Comparison of ENCODE assay signal across 35 cellular contexts in genomic region chr16:50812046-50812445, GRCh38.
"Had no signal": no experiment of that assay in that cellular context is flagged by ENCODE, and none has a peak within 500 bp of the region (broad histone marks: within the 10 kb centered on the region; RNA-seq: fewer than 3 reads in every experiment).

No MANE protein-coding gene starts in this region.

- DNase-seq: activated CD4-positive, alpha-beta memory T cell treated with anti-CD3 and anti-CD28 coated beads, Interleukin-2, amount 10 ng/mL, durations not matched to agents 7 days and 5 days; activated CD4-positive, alpha-beta T cell treated with anti-CD3 and anti-CD28 coated beads for 1 hour; activated CD4-positive, alpha-beta T cell treated with anti-CD3 and anti-CD28 coated beads for 4 hours; activated CD4-positive, alpha-beta T cell treated with anti-CD3 and anti-CD28 coated beads, Interleukin-2, amount 10 ng/mL, durations not matched to agents 7 days and 5 days; activated CD4-positive, alpha-beta T cell treated with anti-CD3 and anti-CD28 coated beads, Interleukin-2, amount 50 U/mL, for 4 hours; activated CD8-positive, alpha-beta memory T cell treated with anti-CD3 and anti-CD28 coated beads, Interleukin-2, amount 10 ng/mL, durations not matched to agents 7 days and 5 days; activated CD8-positive, alpha-beta memory T cell treated with anti-CD3 and anti-CD28 coated beads, Interleukin-2, amount 50 U/mL, for 4 hours; activated gamma-delta T cell; activated naive CD4-positive, alpha-beta T cell; activated naive CD4-positive, alpha-beta T cell treated with anti-CD3 and anti-CD28 coated beads, Interleukin-2, amount 10 ng/mL, durations not matched to agents 7 days and 5 days; activated naive CD8-positive, alpha-beta T cell treated with anti-CD3 and anti-CD28 coated beads, Interleukin-2, amount 10 ng/mL, durations not matched to agents 7 days and 5 days; activated T-cell treated with anti-CD3 and anti-CD28 coated beads, Interleukin-2, amount 50 U/mL, for 1 hour; activated T-cell treated with anti-CD3 and anti-CD28 coated beads, Interleukin-2, amount 50 U/mL, for 48 hours; central memory CD4-positive, alpha-beta T cell; cerebellar nuclear complex; colonic mucosa; effector CD8-positive, alpha-beta T cell; foreskin fibroblast; head of caudate nucleus; T-helper 1 cell; T-helper 17 cell; T1000 had no signal

- H3K36me3 ChIP-seq: ascending aorta, breast epithelium, cardiac muscle cell, colonic mucosa had no signal

- H3K27ac ChIP-seq: ascending aorta, breast epithelium, cardiac muscle cell, colonic mucosa, epithelial cell of prostate, VCaP had no signal

- H3K36me3 Mint-ChIP-seq: activated CD8-positive, alpha-beta memory T cell treated with anti-CD3 and anti-CD28 coated beads, Interleukin-2, amount 10 ng/mL, durations not matched to agents 7 days and 5 days; activated naive CD4-positive, alpha-beta T cell treated with anti-CD3 and anti-CD28 coated beads, Interleukin-2, amount 10 ng/mL, durations not matched to agents 7 days and 5 days; activated naive CD4-positive, alpha-beta T cell treated with anti-CD3 and anti-CD28 coated beads, Interleukin-2, amount 50 U/mL, for 72 hours; activated naive CD8-positive, alpha-beta T cell treated with anti-CD3 and anti-CD28 coated beads, Interleukin-2, amount 10 ng/mL, durations not matched to agents 7 days and 5 days; brain; WTC11 had no signal

- H3K9me3 ChIP-seq: ascending aorta, breast epithelium, colonic mucosa had no signal

- ATAC-seq: activated CD8-positive, alpha-beta memory T cell treated with anti-CD3 and anti-CD28 coated beads, Interleukin-2, amount 10 ng/mL, durations not matched to agents 7 days and 5 days; activated naive CD4-positive, alpha-beta T cell treated with anti-CD3 and anti-CD28 coated beads, Interleukin-2, amount 50 U/mL, for 72 hours; T-helper 17 cell; WTC11 had no signal

- H3K27me3 Mint-ChIP-seq: activated CD4-positive, alpha-beta memory T cell treated with anti-CD3 and anti-CD28 coated beads, Interleukin-2, amount 10 ng/mL, durations not matched to agents 7 days and 5 days; activated CD4-positive, alpha-beta T cell treated with anti-CD3 and anti-CD28 coated beads, Interleukin-2, amount 10 ng/mL, durations not matched to agents 7 days and 5 days; activated CD8-positive, alpha-beta memory T cell treated with anti-CD3 and anti-CD28 coated beads, Interleukin-2, amount 10 ng/mL, durations not matched to agents 7 days and 5 days; activated naive CD8-positive, alpha-beta T cell treated with anti-CD3 and anti-CD28 coated beads, Interleukin-2, amount 10 ng/mL, durations not matched to agents 7 days and 5 days had no signal

- H3K27ac Mint-ChIP-seq: activated CD4-positive, alpha-beta memory T cell treated with anti-CD3 and anti-CD28 coated beads, Interleukin-2, amount 10 ng/mL, durations not matched to agents 7 days and 5 days; activated CD4-positive, alpha-beta T cell treated with anti-CD3 and anti-CD28 coated beads, Interleukin-2, amount 10 ng/mL, durations not matched to agents 7 days and 5 days; activated CD8-positive, alpha-beta memory T cell treated with anti-CD3 and anti-CD28 coated beads, Interleukin-2, amount 10 ng/mL, durations not matched to agents 7 days and 5 days; activated naive CD4-positive, alpha-beta T cell treated with anti-CD3 and anti-CD28 coated beads, Interleukin-2, amount 10 ng/mL, durations not matched to agents 7 days and 5 days; activated naive CD4-positive, alpha-beta T cell treated with anti-CD3 and anti-CD28 coated beads, Interleukin-2, amount 50 U/mL, for 72 hours; activated naive CD8-positive, alpha-beta T cell treated with anti-CD3 and anti-CD28 coated beads, Interleukin-2, amount 10 ng/mL, durations not matched to agents 7 days and 5 days; activated T-helper 1 cell treated with anti-CD3 and anti-CD28 coated beads, Interleukin-12 subunit alpha, Interleukin-12 subunit beta, Interleukin-2, Interleukin-4 antibody, amounts not matched to agents 30 ng/mL and 10 ng/mL and 1 ng/mL, durations not matched to agents 14 hours and 24 hours and 36 hours; brain; T-helper 17 cell; T-helper 2 cell treated with Interferon-gamma antibody and Interleukin-4, amounts not matched to agents 5 μg/mL and 100 μg/mL, for 36 hours; WTC11 had no signal

- FAIRE-seq: endometrium, endothelial cell of umbilical vein, frontal cortex had no signal

- H3K4me3 Mint-ChIP-seq: activated CD4-positive, alpha-beta memory T cell treated with anti-CD3 and anti-CD28 coated beads, Interleukin-2, amount 10 ng/mL, durations not matched to agents 7 days and 5 days; activated CD4-positive, alpha-beta T cell treated with anti-CD3 and anti-CD28 coated beads, Interleukin-2, amount 10 ng/mL, durations not matched to agents 7 days and 5 days; activated CD8-positive, alpha-beta memory T cell treated with anti-CD3 and anti-CD28 coated beads, Interleukin-2, amount 10 ng/mL, durations not matched to agents 7 days and 5 days; activated naive CD4-positive, alpha-beta T cell treated with anti-CD3 and anti-CD28 coated beads, Interleukin-2, amount 10 ng/mL, durations not matched to agents 7 days and 5 days; activated naive CD8-positive, alpha-beta T cell treated with anti-CD3 and anti-CD28 coated beads, Interleukin-2, amount 10 ng/mL, durations not matched to agents 7 days and 5 days; activated T-helper 1 cell treated with anti-CD3 and anti-CD28 coated beads, Interleukin-12 subunit alpha, Interleukin-12 subunit beta, Interleukin-2, Interleukin-4 antibody, amounts not matched to agents 30 ng/mL and 10 ng/mL and 1 ng/mL, durations not matched to agents 14 hours and 24 hours and 36 hours; brain; T-helper 17 cell; T-helper 2 cell treated with Interferon-gamma antibody and Interleukin-4, amounts not matched to agents 5 μg/mL and 100 μg/mL, for 36 hours; WTC11 had no signal

- H3K9me3 Mint-ChIP-seq: activated CD4-positive, alpha-beta memory T cell treated with anti-CD3 and anti-CD28 coated beads, Interleukin-2, amount 10 ng/mL, durations not matched to agents 7 days and 5 days; activated CD4-positive, alpha-beta T cell treated with anti-CD3 and anti-CD28 coated beads, Interleukin-2, amount 10 ng/mL, durations not matched to agents 7 days and 5 days; activated naive CD4-positive, alpha-beta T cell treated with anti-CD3 and anti-CD28 coated beads, Interleukin-2, amount 10 ng/mL, durations not matched to agents 7 days and 5 days; activated naive CD4-positive, alpha-beta T cell treated with anti-CD3 and anti-CD28 coated beads, Interleukin-2, amount 50 U/mL, for 72 hours; activated naive CD8-positive, alpha-beta T cell treated with anti-CD3 and anti-CD28 coated beads, Interleukin-2, amount 10 ng/mL, durations not matched to agents 7 days and 5 days; activated T-helper 1 cell treated with anti-CD3 and anti-CD28 coated beads, Interleukin-12 subunit alpha, Interleukin-12 subunit beta, Interleukin-2, Interleukin-4 antibody, amounts not matched to agents 30 ng/mL and 10 ng/mL and 1 ng/mL, durations not matched to agents 14 hours and 24 hours and 36 hours; brain; T-helper 2 cell treated with Interferon-gamma antibody and Interleukin-4, amounts not matched to agents 5 μg/mL and 100 μg/mL, for 36 hours; WTC11 had no signal

- H3K4me1 Mint-ChIP-seq: activated CD4-positive, alpha-beta memory T cell treated with anti-CD3 and anti-CD28 coated beads, Interleukin-2, amount 10 ng/mL, durations not matched to agents 7 days and 5 days; activated CD8-positive, alpha-beta memory T cell treated with anti-CD3 and anti-CD28 coated beads, Interleukin-2, amount 10 ng/mL, durations not matched to agents 7 days and 5 days; activated naive CD4-positive, alpha-beta T cell treated with anti-CD3 and anti-CD28 coated beads, Interleukin-2, amount 10 ng/mL, durations not matched to agents 7 days and 5 days; T-helper 17 cell had no signal

- H3K4me3 ChIP-seq: ascending aorta, breast epithelium, cardiac muscle cell, colonic mucosa had no signal

- H3K4me1 ChIP-seq: ascending aorta, breast epithelium, colonic mucosa had no signal

- H3K27me3 ChIP-seq: ascending aorta, breast epithelium, cardiac muscle cell, colonic mucosa had no signal
